In genomic region chr2:197008229-197008628, GRCh38 we compare ENCODE assay signal across 16 cellular contexts.
DNase-seq lines count a peak whose midpoint lies in the region; ATAC-seq and TF ChIP-seq lines count a peak whose summit lies in the region.
"Had no signal": no experiment of that assay in that cellular context is flagged by ENCODE, and none has a peak within 500 bp of the region (broad histone marks: within the 10 kb centered on the region; RNA-seq: fewer than 3 reads in every experiment).

No MANE protein-coding gene starts in this region.

- H3K9ac ChIP-seq in mammary epithelial cell (ENCODE audit: insufficient read depth, low read length): no peak overlapping the region

- ATAC-seq in right lobe of liver: no peak
- ATAC-seq: activated CD8-positive, alpha-beta memory T cell treated with anti-CD3 and anti-CD28 coated beads, Interleukin-2, amount 10 ng/mL, durations not matched to agents 7 days and 5 days had no signal

- peak overlapping the region; percentile 8 for H3K27ac ChIP-seq in mammary epithelial cell (ENCODE audit: insufficient read depth, low read depth, low read length)
- H3K27ac ChIP-seq in right lobe of liver: no peak overlapping the region
- H3K27ac ChIP-seq: neutrophil had no signal

- no peaks in the 10 kb centered on the region for H3K36me3 ChIP-seq in BJ (ENCODE audit: control insufficient read depth, insufficient read depth, low read length)
- no peaks in the 10 kb centered on the region for H3K36me3 ChIP-seq in mammary epithelial cell (ENCODE audit: insufficient read depth, low read length)
- no peaks in the 10 kb centered on the region for H3K36me3 ChIP-seq in kidney epithelial cell (ENCODE audit: control insufficient read depth, insufficient read depth, low read length)
- peaks cover 0 to 5% (median 0%) of the 10 kb centered on the region in 4 donors for H3K36me3 ChIP-seq in right lobe of liver

- DNase-seq in BJ (ENCODE audit: low read depth) (peak; percentile 22), HPDE6-E6E7 (ENCODE audit: extremely low spot score) (peak; percentile 61), mammary epithelial cell (peak; percentile 79), kidney epithelial cell (ENCODE audit: low read depth) (peak; percentile 12), NCI-H1417 treated with DMSO at 0.1 percent for 48 hours (lab: John Stamatoyannopoulos, UW) (no peak), T1000 (lab: John Stamatoyannopoulos, UW) (no peak), AML-193 (lab: John Stamatoyannopoulos, UW) (no peak), right lobe of liver (no peak)
- DNase-seq: activated CD8-positive, alpha-beta memory T cell treated with anti-CD3 and anti-CD28 coated beads, Interleukin-2, amount 10 ng/mL, durations not matched to agents 7 days and 5 days; H7; kidney; NCI-H2081; stimulated activated CD4-positive, alpha-beta T cell treated with anti-CD3 and anti-CD28 coated beads, Interleukin-12 subunit alpha, Interleukin-12 subunit beta, amount 100 ng/mL, for 4 hours; stimulated activated CD8-positive, alpha-beta memory T cell treated with anti-CD3 and anti-CD28 coated beads, Interleukin-4, amount 100 ng/mL, for 48 hours; T-helper 9 cell had no signal

- peak overlapping the region; percentile 19 for H2AFZ ChIP-seq in mammary epithelial cell (ENCODE audit: low read depth, low read length)

- peaks cover 4% of the 10 kb centered on the region for H3K4me1 ChIP-seq in mammary epithelial cell (ENCODE audit: insufficient read depth, low read length)
- H3K4me1 ChIP-seq in right lobe of liver: peaks cover 0 to 7% (median 2%) of the 10 kb centered on the region in 4 donors

- H3K79me2 ChIP-seq in mammary epithelial cell (ENCODE audit: insufficient read depth, low read length): no peaks in the 10 kb centered on the region

- POLR2A ChIA-PET in BJ (lab: Charles Lee): interaction anchor here (0.6 to 0.7 kb wide), 2 partner anchors 20 to 121 kb away, joined by 3 to 4 read pairs; no protein-coding TSS in a partner anchor

- no peak for TF ChIP-seq POLR2A in right lobe of liver (IDR thresholded peaks at IDR 0.05)

- no peaks in the 10 kb centered on the region for H4K20me1 ChIP-seq in mammary epithelial cell (ENCODE audit: insufficient read depth, low read length)

- H3K27me3 ChIP-seq in BJ (ENCODE audit: control insufficient read depth, insufficient read depth, low read length): no peaks in the 10 kb centered on the region
- no peaks in the 10 kb centered on the region for H3K27me3 ChIP-seq in mammary epithelial cell (ENCODE audit: insufficient read depth, low read length)
- H3K27me3 ChIP-seq in kidney epithelial cell (ENCODE audit: control insufficient read depth, insufficient read depth, low read length): no peaks in the 10 kb centered on the region
- no peaks in the 10 kb centered on the region for H3K27me3 ChIP-seq in right lobe of liver
- H3K27me3 ChIP-seq: neutrophil had no signal

- no peak overlapping the region for H3K4me3 ChIP-seq in BJ (ENCODE audit: low read depth, low read length)
- H3K4me3 ChIP-seq in mammary epithelial cell (replicated peaks in 1 of 3; ENCODE audit: insufficient read depth in 1 of 3, low read depth in 2 of 3, low read length in 3 of 3): no peak overlapping the region
- no peak overlapping the region for H3K4me3 ChIP-seq in kidney epithelial cell (ENCODE audit: low read depth, low read length)
- no peak overlapping the region for H3K4me3 ChIP-seq in right lobe of liver

- in situ Hi-C loops in mammary epithelial cell (cut with MboI; ENCODE audit: low sequenced_read_pairs in 2 of 2): no loop called here

- BruUV-seq in mammary epithelial cell (replicated peaks; lab: Mats Ljungman, UMichigan): no TSS peak

- TF ChIP-seq CTCF in BJ (IDR thresholded peaks at IDR 0.05; ENCODE audit: insufficient read depth, low read depth, low read length) (no peak), mammary epithelial cell (conservative IDR thresholded peaks at IDR 0.05 in 1 of 2, IDR thresholded peaks at IDR 0.05 in 1 of 2; ENCODE audit: extremely low read depth in 1 of 2, insufficient read depth in 1 of 2, low read depth in 1 of 2, low read length in 2 of 2) (no peak), kidney epithelial cell (IDR thresholded peaks at IDR 0.05; ENCODE audit: insufficient read depth, low read length, poor library complexity, severe bottlenecking) (no peak), right lobe of liver (IDR thresholded peaks at IDR 0.05) (no peak)

- intact Hi-C loops in mammary epithelial cell (cut with micrococcal nuclease): no loop called here
- intact Hi-C loops in right lobe of liver (cut with DNase I): no loop called here

- dilution Hi-C loops in mammary epithelial cell (cut with HindIII; ENCODE audit: low sequenced_read_pairs): no loop called here

- H3K4me2 ChIP-seq in mammary epithelial cell (ENCODE audit: insufficient read depth, low read depth, low read length): peak overlapping the region; percentile 12

- CTCF ChIA-PET in BJ (lab: Yijun Ruan, JAX): interaction anchor here (0.9 kb wide), 1 partner anchor 9 kb away, joined by 3 read pairs; no protein-coding TSS in a partner anchor
- CTCF ChIA-PET in mammary epithelial cell (lab: Charles Lee; ENCODE audit: low non-redundant PET): no interaction called here

- H3K9me3 ChIP-seq in mammary epithelial cell (replicated peaks; ENCODE audit: insufficient read depth, low read length) (no peaks in the 10 kb centered on the region), right lobe of liver (no peaks in the 10 kb centered on the region)
- H3K9me3 ChIP-seq: neutrophil had no signal

- 78% methylated on average over 1 of the region's 2 CpGs for WGBS in mammary epithelial cell (ENCODE audit: low coverage, missing lambda C conversion rate)
- 100% methylated on average over 1 of the region's 2 CpGs for WGBS in right lobe of liver (ENCODE audit: insufficient coverage, low coverage, low lambda C conversion rate, missing lambda C conversion rate)

Comparison
In these comparisons a context has a peak if more than half of its experiments do, and no peak if none do; other contexts are left out.
1. DNase-seq: peak in BJ (single experiment), HPDE6-E6E7 (single experiment), mammary epithelial cell (single experiment) and kidney epithelial cell (single experiment); none in NCI-H1417 treated with DMSO at 0.1 percent for 48 hours (single experiment), T1000 (single experiment), AML-193 (0 of 2) and right lobe of liver (0 of 3).